ENCODE assay signal across 9 cellular contexts in genomic region chr20:39800548-39800947, GRCh38.
A peak's percentile ranks its signal among the peaks of the same experiment; 100 is the strongest.
DNase-seq lines count a peak whose midpoint lies in the region; ATAC-seq and TF ChIP-seq lines count a peak whose summit lies in the region.
"Had no signal": no experiment of that assay in that cellular context is flagged by ENCODE, and none has a peak within 500 bp of the region (broad histone marks: within the 10 kb centered on the region; RNA-seq: fewer than 3 reads in every experiment).

No MANE protein-coding gene starts in this region.

- DNase-seq in GM04503 (ENCODE audit: low read depth) (peak; percentile 36), HFF-Myc (ENCODE audit: extremely low read depth, low read depth) (peak; percentile 26), RWPE2 (ENCODE audit: low spot score) (no peak), right lobe of liver (no peak), T-helper 9 cell (no peak), DMS79 (lab: John Stamatoyannopoulos, UW) (no peak), coronary artery (ENCODE audit: low spot score) (no peak), NAMALWA (ENCODE audit: low spot score) (no peak)
- DNase-seq: head of caudate nucleus had no signal

- H3K4me1 ChIP-seq in RWPE2 (ENCODE audit: insufficient read depth, poor library complexity, severe bottlenecking): no peaks in the 10 kb centered on the region
- H3K4me1 ChIP-seq in right lobe of liver: no peaks in the 10 kb centered on the region

- ATAC-seq in RWPE2 (ENCODE audit: low read depth) (peak; percentile 79), right lobe of liver (peak; percentile 39 to 65 (median 46))

- WGBS in right lobe of liver (ENCODE audit: insufficient coverage, low coverage, low lambda C conversion rate, missing lambda C conversion rate): 14% methylated on average over 1 of the region's 1 CpG

- TF ChIP-seq POLR2A in right lobe of liver (IDR thresholded peaks at IDR 0.05): no peak

- no peak overlapping the region for H3K4me3 ChIP-seq in HFF-Myc (replicated peaks; ENCODE audit: low read depth, low read length)
- no peak overlapping the region for H3K4me3 ChIP-seq in RWPE2 (ENCODE audit: severe bottlenecking)
- no peak overlapping the region for H3K4me3 ChIP-seq in right lobe of liver
- H3K4me3 ChIP-seq in coronary artery: no peak overlapping the region

- H3K36me3 ChIP-seq in RWPE2 (ENCODE audit: low read depth): no peaks in the 10 kb centered on the region
- no peaks in the 10 kb centered on the region for H3K36me3 ChIP-seq in right lobe of liver

- TF ChIP-seq CTCF in HFF-Myc (IDR thresholded peaks at IDR 0.05; ENCODE audit: low read depth, low read length, missing control alignments) (no peak), RWPE2 (IDR thresholded peaks at IDR 0.05; ENCODE audit: poor library complexity, severe bottlenecking) (no peak), right lobe of liver (IDR thresholded peaks at IDR 0.05) (no peak), coronary artery (IDR thresholded peaks at IDR 0.05) (no peak)

- H3K9me3 ChIP-seq in RWPE2 (ENCODE audit: severe bottlenecking) (peaks cover 7% of the 10 kb centered on the region), right lobe of liver (no peaks in the 10 kb centered on the region)

- H3K27ac ChIP-seq in RWPE2 (ENCODE audit: poor library complexity, severe bottlenecking): no peak overlapping the region
- H3K27ac ChIP-seq in right lobe of liver: no peak overlapping the region
- no peak overlapping the region for H3K27ac ChIP-seq in coronary artery

- intact Hi-C loops in right lobe of liver (cut with DNase I): no loop called here

- H3K27me3 ChIP-seq in RWPE2 (ENCODE audit: insufficient read depth, poor library complexity, severe bottlenecking): no peaks in the 10 kb centered on the region
- H3K27me3 ChIP-seq in right lobe of liver: no peaks in the 10 kb centered on the region

Comparison
In these comparisons a context has a peak if more than half of its experiments do, and no peak if none do; other contexts are left out.
1. DNase-seq: peak in GM04503 (single experiment) and HFF-Myc (single experiment); none in RWPE2 (single experiment), right lobe of liver (0 of 3), T-helper 9 cell (single experiment), DMS79 (single experiment), coronary artery (single experiment) and NAMALWA (single experiment).